Comparison of ENCODE assay signal across 23 cellular contexts in genomic region chr22:29977107-29977506, GRCh38.
"Had no signal": no experiment of that assay in that cellular context is flagged by ENCODE, and none has a peak within 500 bp of the region (broad histone marks: within the 10 kb centered on the region; RNA-seq: fewer than 3 reads in every experiment).

No MANE protein-coding gene starts in this region.

- ATAC-seq: mucosa of descending colon; naive thymus-derived CD8-positive, alpha-beta T cell; sciatic nerve; stimulated activated effector memory CD8-positive, alpha-beta T cell treated with anti-CD3 and anti-CD28 coated beads, Interleukin-12 subunit alpha, Interleukin-12 subunit beta, amount 100 ng/mL, for 72 hours; upper lobe of right lung had no signal

- H3K27ac ChIP-seq: left ventricle myocardium inferior, neural progenitor cell, ovary, right atrium auricular region, skin epidermis, spleen, suprapubic skin, thoracic aorta, tibial artery, upper lobe of right lung had no signal

- H3K9ac ChIP-seq: neural progenitor cell had no signal

- H3K4me3 ChIP-seq: left ventricle myocardium inferior, lung, mucosa of descending colon, neural progenitor cell, ovary, right atrium auricular region, skin epidermis, spleen, suprapubic skin, thoracic aorta, tibial artery, upper lobe of right lung had no signal

- H3K27me3 ChIP-seq: neural progenitor cell, ovary, right atrium auricular region, spleen, suprapubic skin, tibial artery, upper lobe of right lung had no signal

- H3K4me2 ChIP-seq: neural progenitor cell had no signal

- H3K36me3 ChIP-seq: neural progenitor cell, ovary had no signal

- H2AFZ ChIP-seq: neural progenitor cell had no signal

- DNase-seq: hypothalamus; immature natural killer cell; islet precursor cell; left ventricle myocardium inferior; midbrain; mucosa of descending colon; naive thymus-derived CD8-positive, alpha-beta T cell; ovary; spleen; stimulated activated CD4-positive, alpha-beta T cell treated with anti-CD3 and anti-CD28 coated beads, Interleukin-4, amount 100 ng/mL, for 24 hours; stimulated activated naive CD4-positive, alpha-beta T cell; tibial artery; trophoblast cell; upper lobe of right lung had no signal

- FAIRE-seq: urothelium cell line had no signal

- H3K9me3 ChIP-seq: left ventricle myocardium inferior, mucosa of descending colon, ovary, right atrium auricular region, spleen, suprapubic skin, thoracic aorta, tibial artery, upper lobe of right lung had no signal
